ENCODE assay signal across 19 cellular contexts in genomic region chr3:8606666-8607065, GRCh38. TPM values are rescaled to one million over a fixed set of nuclear protein-coding genes. Genes with fewer than 3 reads are reported as not detected.
DNase-seq lines count a peak whose midpoint lies in the region; ATAC-seq and TF ChIP-seq lines count a peak whose summit lies in the region.
"Had no signal": no experiment of that assay in that cellular context is flagged by ENCODE, and none has a peak within 500 bp of the region (broad histone marks: within the 10 kb centered on the region; RNA-seq: fewer than 3 reads in every experiment).

No MANE protein-coding gene starts in this region.

- DNase-seq in natural killer cell treated with Interleukin-12 subunit alpha and Interleukin-12 subunit beta and Interleukin-15 and Interleukin-18, amount 100 ng/mL, for 72 hours (ENCODE audit: low spot score): peak; percentile 46
- DNase-seq in natural killer cell (no peak), fibroblast of the aortic adventitia (ENCODE audit: low read depth) (peak; percentile 18), nephron progenitor cell (no peak), SHP77 treated with DMSO at 0.1 percent for 48 hours (lab: John Stamatoyannopoulos, UW) (no peak), NCI-H146 treated with DMSO at 0.1 percent for 48 hours (lab: John Stamatoyannopoulos, UW; ENCODE audit: unreplicated experiment) (no peak), BE2C (no peak), putamen (ENCODE audit: low spot score) (no peak)
- DNase-seq: 8988T, Caco-2, KG1, MG63, NCI-H1105, NCI-H187 treated with DMSO at 0.1 percent for 48 hours, NCI-H446 treated with DMSO at 0.1 percent for 48 hours, NCI-H774, SIG-M5 had no signal

- ATAC-seq in natural killer cell treated with Interleukin-12 subunit alpha and Interleukin-12 subunit beta and Interleukin-15 and Interleukin-18, amount 100 ng/mL, for 72 hours: no peak
- no peak for ATAC-seq in natural killer cell

- no peaks in the 10 kb centered on the region for H3K36me3 ChIP-seq in BE2C
- H3K36me3 ChIP-seq: MG63 had no signal

- peaks cover 6% of the 10 kb centered on the region; the same call in 1 of the 2 replicates for H3K4me1 ChIP-seq in BE2C

- H3K9me3 ChIP-seq in BE2C: no peaks in the 10 kb centered on the region
- H3K9me3 ChIP-seq: Caco-2, MG63 had no signal

- no peak overlapping the region for H3K4me3 ChIP-seq in fibroblast of the aortic adventitia (ENCODE audit: low read depth, low read length)
- H3K4me3 ChIP-seq in BE2C (ENCODE audit: low read depth, low read length): no peak overlapping the region; the same call in 1 of the 2 replicates
- H3K4me3 ChIP-seq: GM23338, MG63 had no signal

- no peaks in the 10 kb centered on the region for H3K36me3 Mint-ChIP-seq in natural killer cell treated with Interleukin-12 subunit alpha and Interleukin-12 subunit beta and Interleukin-15 and Interleukin-18, amount 100 ng/mL, for 72 hours
- H3K36me3 Mint-ChIP-seq in natural killer cell (no peaks in the 10 kb centered on the region), nephron progenitor cell (ENCODE audit: low read depth) (peaks cover 19% of the 10 kb centered on the region)

- H3K4me3 Mint-ChIP-seq in natural killer cell treated with Interleukin-12 subunit alpha and Interleukin-12 subunit beta and Interleukin-15 and Interleukin-18, amount 100 ng/mL, for 72 hours: no peak overlapping the region
- H3K4me3 Mint-ChIP-seq in natural killer cell (no peak overlapping the region), nephron progenitor cell (no peak overlapping the region)
- H3K4me3 Mint-ChIP-seq: GM23338 had no signal

- intact Hi-C loops in natural killer cell (cut with micrococcal nuclease): no loop called here

- peaks cover 7 to 9% of the 10 kb centered on the region in 2 donors for H3K27me3 Mint-ChIP-seq in natural killer cell treated with Interleukin-12 subunit alpha and Interleukin-12 subunit beta and Interleukin-15 and Interleukin-18, amount 100 ng/mL, for 72 hours
- H3K27me3 Mint-ChIP-seq in natural killer cell (ENCODE audit: low read depth in 2 of 2): peaks cover 6 to 7% of the 10 kb centered on the region in 2 donors
- H3K27me3 Mint-ChIP-seq in nephron progenitor cell (ENCODE audit: low read depth, poor library complexity): peaks cover 14% of the 10 kb centered on the region

- no peaks in the 10 kb centered on the region for H3K4me1 Mint-ChIP-seq in natural killer cell treated with Interleukin-12 subunit alpha and Interleukin-12 subunit beta and Interleukin-15 and Interleukin-18, amount 100 ng/mL, for 72 hours (ENCODE audit: low read depth in 2 of 2)
- H3K4me1 Mint-ChIP-seq in natural killer cell: no peaks in the 10 kb centered on the region
- peaks cover 16% of the 10 kb centered on the region for H3K4me1 Mint-ChIP-seq in nephron progenitor cell

- no peaks in the 10 kb centered on the region for H3K9me3 Mint-ChIP-seq in natural killer cell treated with Interleukin-12 subunit alpha and Interleukin-12 subunit beta and Interleukin-15 and Interleukin-18, amount 100 ng/mL, for 72 hours
- H3K9me3 Mint-ChIP-seq in natural killer cell (no peaks in the 10 kb centered on the region), nephron progenitor cell (peaks cover 17% of the 10 kb centered on the region)

- TF ChIP-seq CTCF in natural killer cell (IDR thresholded peaks at IDR 0.05) (no peak), fibroblast of the aortic adventitia (IDR thresholded peaks at IDR 0.05; ENCODE audit: insufficient read depth, low read length) (no peak), nephron progenitor cell (IDR thresholded peaks at IDR 0.05) (no peak), BE2C (IDR thresholded peaks at IDR 0.05; ENCODE audit: low read depth, low read length) (no peak)

- no peaks in the 10 kb centered on the region for H3K27me3 ChIP-seq in BE2C
- H3K27me3 ChIP-seq: MG63 had no signal

- H3K27ac Mint-ChIP-seq in natural killer cell treated with Interleukin-12 subunit alpha and Interleukin-12 subunit beta and Interleukin-15 and Interleukin-18, amount 100 ng/mL, for 72 hours: no peak overlapping the region
- H3K27ac Mint-ChIP-seq in natural killer cell (no peak overlapping the region), nephron progenitor cell (peak overlapping the region; percentile 13)
- H3K27ac Mint-ChIP-seq: GM23338 had no signal

RNA-seq across cellular contexts. Expression of gene SSUH2, which starts 37.9 kb away (rescaled TPM):
- not detected for total RNA-seq in natural killer cell treated with Interleukin-12 subunit alpha and Interleukin-12 subunit beta and Interleukin-15 and Interleukin-18, amount 100 ng/mL, for 72 hours
- not detected for total RNA-seq in natural killer cell
- not detected in 2 replicates for total RNA-seq in fibroblast of the aortic adventitia (ENCODE audit: low replicate concordance)
- 4.9 TPM for polyA plus RNA-seq in BE2C (2012; ENCODE audit: insufficient read depth, insufficient read length, low read depth)
- total RNA-seq: G401 had no signal

Comparison
In these comparisons a context has a peak if more than half of its experiments do, and no peak if none do; other contexts are left out.
1. DNase-seq: peak in natural killer cell treated with Interleukin-12 subunit alpha and Interleukin-12 subunit beta and Interleukin-15 and Interleukin-18, amount 100 ng/mL, for 72 hours (single experiment) and fibroblast of the aortic adventitia (single experiment); none in natural killer cell (single experiment), nephron progenitor cell (single experiment), SHP77 treated with DMSO at 0.1 percent for 48 hours (single experiment), NCI-H146 treated with DMSO at 0.1 percent for 48 hours (single experiment), BE2C (single experiment) and putamen (single experiment).